In genomic region chr4:34492414-34492813, GRCh38 we compare ENCODE assay signal across 16 cellular contexts.
DNase-seq lines count a peak whose midpoint lies in the region; TF ChIP-seq lines count a peak whose summit lies in the region.
"Had no signal": no experiment of that assay in that cellular context is flagged by ENCODE, and none has a peak within 500 bp of the region (broad histone marks: within the 10 kb centered on the region; RNA-seq: fewer than 3 reads in every experiment).

No MANE protein-coding gene starts in this region.

- no peaks in the 10 kb centered on the region for H3K4me1 Mint-ChIP-seq in Calu3 (ENCODE audit: low read depth, unreplicated experiment)
- H3K4me1 Mint-ChIP-seq: CD8-positive, alpha-beta memory T cell; GM23338 had no signal

- no peak overlapping the region for H3K27ac Mint-ChIP-seq in Calu3 (ENCODE audit: unreplicated experiment)
- H3K27ac Mint-ChIP-seq: CD8-positive, alpha-beta memory T cell; GM23338 had no signal

- CTCF ChIA-PET in Calu3 (lab: Charles Lee), result no interaction called here

- no TSS peak for BruUV-seq in Calu3 (replicated peaks; lab: Mats Ljungman, UMichigan)

- DNase-seq in SIG-M5 treated with dmso at 0.1 percent for 504 hours (lab: John Stamatoyannopoulos, UW; ENCODE audit: unreplicated experiment), result peak; percentile 23
- DNase-seq in SIG-M5 (lab: John Stamatoyannopoulos, UW), result no peak
- peak; percentile 79 for DNase-seq in MV-4-11 (lab: John Stamatoyannopoulos, UW)
- peak; percentile 51 for DNase-seq in OCI-M1 (lab: John Stamatoyannopoulos, UW)
- no peak for DNase-seq in Calu3
- DNase-seq in kidney glomerular epithelial cell (lab: John Stamatoyannopoulos, UW), result no peak
- DNase-seq in SW 1271 (lab: John Stamatoyannopoulos, UW), result no peak
- DNase-seq: 8988T; AML-193; Caco-2; CD8-positive, alpha-beta memory T cell; DMS53; GF-D8; H7; IMR-90 had no signal

- H3K36me3 Mint-ChIP-seq in Calu3 (ENCODE audit: insufficient read depth, unreplicated experiment), result no peaks in the 10 kb centered on the region
- H3K36me3 Mint-ChIP-seq: CD8-positive, alpha-beta memory T cell had no signal

- H3K27me3 Mint-ChIP-seq in Calu3 (ENCODE audit: unreplicated experiment), result no peaks in the 10 kb centered on the region
- H3K27me3 Mint-ChIP-seq: CD8-positive, alpha-beta memory T cell had no signal

- TF ChIP-seq CTCF in Calu3 (IDR thresholded peaks at IDR 0.05; ENCODE audit: unreplicated experiment), result no peak

- H3K4me3 Mint-ChIP-seq in Calu3 (ENCODE audit: low read depth, unreplicated experiment), result no peak overlapping the region
- H3K4me3 Mint-ChIP-seq: CD8-positive, alpha-beta memory T cell; GM23338 had no signal

- H3K9me3 Mint-ChIP-seq in Calu3 (ENCODE audit: low read depth, unreplicated experiment), result peaks cover 9% of the 10 kb centered on the region

- intact Hi-C loops in Calu3 (cut with micrococcal nuclease; ENCODE audit: unreplicated experiment), result no loop called here

Comparison
In these comparisons a context has a peak if more than half of its experiments do, and no peak if none do; other contexts are left out.
1. DNase-seq: peak in SIG-M5 treated with dmso at 0.1 percent for 504 hours (single experiment), MV-4-11 (single experiment) and OCI-M1 (single experiment); none in SIG-M5 (single experiment), Calu3 (single experiment), kidney glomerular epithelial cell (single experiment) and SW 1271 (0 of 2).